In genomic region chr1:109912873-109913272, GRCh38 we compare ENCODE assay signal across 9 cellular contexts. TPM values are rescaled to one million over a fixed set of nuclear protein-coding genes. Genes with fewer than 3 reads are reported as not detected.
DNase-seq lines count a peak whose midpoint lies in the region; ATAC-seq and TF ChIP-seq lines count a peak whose summit lies in the region.
"Had no signal": no experiment of that assay in that cellular context is flagged by ENCODE, and none has a peak within 500 bp of the region (broad histone marks: within the 10 kb centered on the region; RNA-seq: fewer than 3 reads in every experiment).

No MANE protein-coding gene starts in this region.

- H3K9me3 Mint-ChIP-seq in activated naive CD4-positive, alpha-beta T cell treated with anti-CD3 and anti-CD28 coated beads, Interleukin-2, amount 50 U/mL, for 72 hours = no peaks in the 10 kb centered on the region

- H3K36me3 Mint-ChIP-seq in activated naive CD4-positive, alpha-beta T cell treated with anti-CD3 and anti-CD28 coated beads, Interleukin-2, amount 50 U/mL, for 72 hours = peaks cover 0 to 24% of the 10 kb centered on the region in 2 donors

- peak overlapping the region; percentile 86 for H3K4me3 ChIP-seq in fibroblast of villous mesenchyme (ENCODE audit: low read depth, low read length)
- H3K4me3 ChIP-seq in skeletal muscle cell (ENCODE audit: low read depth, low read length) = peak overlapping the region; percentile 83

- DNase-seq in EH (ENCODE audit: low read depth) (peak; percentile 67), fibroblast of villous mesenchyme (ENCODE audit: low read depth) (peak; percentile 42), skeletal muscle cell (ENCODE audit: low read depth) (no peak), RPMI8226 (no peak), UCSD-AML1 (lab: John Stamatoyannopoulos, UW; ENCODE audit: unreplicated experiment) (no peak)
- no peak for DNase-seq in activated naive CD4-positive, alpha-beta T cell treated with anti-CD3 and anti-CD28 coated beads, Interleukin-2, amount 50 U/mL, for 72 hours (ENCODE audit: low spot score in 2 of 2)
- DNase-seq in stimulated activated CD4-positive, alpha-beta T cell treated with anti-CD3 and anti-CD28 coated beads, Interleukin-12 subunit alpha, Interleukin-12 subunit beta, amount 100 ng/mL, for 4 hours = no peak
- DNase-seq: testis had no signal

- H3K27ac Mint-ChIP-seq in activated naive CD4-positive, alpha-beta T cell treated with anti-CD3 and anti-CD28 coated beads, Interleukin-2, amount 50 U/mL, for 72 hours = peak overlapping the region; percentile 70 to 83

- no peak for TF ChIP-seq CTCF in fibroblast of villous mesenchyme (IDR thresholded peaks at IDR 0.05; ENCODE audit: insufficient read depth, low read depth, low read length)

- no peak for ATAC-seq in activated naive CD4-positive, alpha-beta T cell treated with anti-CD3 and anti-CD28 coated beads, Interleukin-2, amount 50 U/mL, for 72 hours
- ATAC-seq in HG03469 (IDR thresholded peaks at IDR 0.05; ENCODE audit: unreplicated experiment) = no peak

RNA-seq across cellular contexts. Expression of gene CSF1, which starts 2.2 kb away (rescaled TPM):
- 10 to 100 TPM; 13.7 to 19.9 TPM for total RNA-seq in activated naive CD4-positive, alpha-beta T cell treated with anti-CD3 and anti-CD28 coated beads, Interleukin-2, amount 50 U/mL, for 72 hours
- 24.5 and 64.8 TPM in 2 replicates for total RNA-seq in fibroblast of villous mesenchyme

Comparison
In these comparisons a context has a peak if more than half of its experiments do, and no peak if none do; other contexts are left out.
1. DNase-seq: peak in EH (single experiment) and fibroblast of villous mesenchyme (single experiment); none in activated naive CD4-positive, alpha-beta T cell treated with anti-CD3 and anti-CD28 coated beads, Interleukin-2, amount 50 U/mL, for 72 hours (0 of 2), skeletal muscle cell (single experiment), RPMI8226 (single experiment), UCSD-AML1 (single experiment) and stimulated activated CD4-positive, alpha-beta T cell treated with anti-CD3 and anti-CD28 coated beads, Interleukin-12 subunit alpha, Interleukin-12 subunit beta, amount 100 ng/mL, for 4 hours (single experiment).